Comparison of ENCODE assay signal across 1 cellular context in genomic region chr18:9436176-9436575, GRCh38.
TF ChIP-seq lines count a peak whose summit lies in the region.

No MANE protein-coding gene starts in this region.

TF ChIP-seq in H1, 55 proteins besides CTCF, POLR2A, EP300 and RAD21:
- TF ChIP-seq RNF2 (IDR thresholded peaks at IDR 0.05; ENCODE audit: borderline replicate concordance, low read depth, low read length, missing control alignments, poor library complexity, severe bottlenecking) (no peak), TCF12 (IDR thresholded peaks at IDR 0.05; ENCODE audit: low read depth, low read length) (no peak)
